In the genomic region with DNA sequence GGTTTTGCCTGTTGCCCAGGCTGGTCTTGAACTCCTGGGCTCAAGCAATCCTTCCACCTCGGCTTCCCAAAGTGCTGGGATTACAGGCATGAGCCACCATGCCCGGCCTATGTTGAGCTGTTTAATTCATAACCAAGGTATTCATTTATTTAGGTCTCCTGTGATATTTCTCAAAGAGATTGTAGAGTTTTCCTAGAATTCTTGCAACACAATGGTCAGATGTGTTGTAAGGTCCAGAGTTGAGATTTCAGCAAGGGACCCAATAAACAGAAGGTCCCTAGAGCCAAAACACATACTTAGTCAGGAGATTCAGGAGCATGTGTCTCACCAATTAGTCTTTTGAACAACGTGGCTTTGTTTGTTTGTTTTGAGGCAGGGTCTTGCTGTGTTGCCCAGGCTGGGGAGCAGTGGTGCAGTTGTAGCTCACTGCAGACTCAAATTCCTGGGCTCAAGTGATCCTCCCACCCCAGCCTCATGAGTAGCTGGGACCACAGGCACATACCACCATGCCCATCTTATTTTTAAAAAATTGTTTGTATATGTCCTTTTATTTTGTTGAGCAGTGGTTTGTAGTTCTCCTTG, we compare ENCODE assay signal across 2 cellular contexts.
TF ChIP-seq lines count a peak whose summit lies in the region.

No MANE protein-coding gene starts in this region.

TF ChIP-seq in WTC11, 78 proteins besides CTCF, POLR2A, EP300 and RAD21 (continued from another document):
- TF ChIP-seq, protein P1, sequence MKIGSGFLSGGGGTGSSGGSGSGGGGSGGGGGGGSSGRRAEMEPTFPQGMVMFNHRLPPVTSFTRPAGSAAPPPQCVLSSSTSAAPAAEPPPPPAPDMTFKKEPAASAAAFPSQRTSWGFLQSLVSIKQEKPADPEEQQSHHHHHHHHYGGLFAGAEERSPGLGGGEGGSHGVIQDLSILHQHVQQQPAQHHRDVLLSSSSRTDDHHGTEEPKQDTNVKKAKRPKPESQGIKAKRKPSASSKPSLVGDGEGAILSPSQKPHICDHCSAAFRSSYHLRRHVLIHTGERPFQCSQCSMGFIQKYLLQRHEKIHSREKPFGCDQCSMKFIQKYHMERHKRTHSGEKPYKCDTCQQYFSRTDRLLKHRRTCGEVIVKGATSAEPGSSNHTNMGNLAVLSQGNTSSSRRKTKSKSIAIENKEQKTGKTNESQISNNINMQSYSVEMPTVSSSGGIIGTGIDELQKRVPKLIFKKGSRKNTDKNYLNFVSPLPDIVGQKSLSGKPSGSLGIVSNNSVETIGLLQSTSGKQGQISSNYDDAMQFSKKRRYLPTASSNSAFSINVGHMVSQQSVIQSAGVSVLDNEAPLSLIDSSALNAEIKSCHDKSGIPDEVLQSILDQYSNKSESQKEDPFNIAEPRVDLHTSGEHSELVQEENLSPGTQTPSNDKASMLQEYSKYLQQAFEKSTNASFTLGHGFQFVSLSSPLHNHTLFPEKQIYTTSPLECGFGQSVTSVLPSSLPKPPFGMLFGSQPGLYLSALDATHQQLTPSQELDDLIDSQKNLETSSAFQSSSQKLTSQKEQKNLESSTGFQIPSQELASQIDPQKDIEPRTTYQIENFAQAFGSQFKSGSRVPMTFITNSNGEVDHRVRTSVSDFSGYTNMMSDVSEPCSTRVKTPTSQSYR (CRISPR knock-in tag; IDR thresholded peaks at IDR 0.05), result no peak

TF ChIP-seq in HepG2, 621 proteins besides CTCF, POLR2A, EP300 and RAD21 (continued from another document):
- TF ChIP-seq, protein P2, sequence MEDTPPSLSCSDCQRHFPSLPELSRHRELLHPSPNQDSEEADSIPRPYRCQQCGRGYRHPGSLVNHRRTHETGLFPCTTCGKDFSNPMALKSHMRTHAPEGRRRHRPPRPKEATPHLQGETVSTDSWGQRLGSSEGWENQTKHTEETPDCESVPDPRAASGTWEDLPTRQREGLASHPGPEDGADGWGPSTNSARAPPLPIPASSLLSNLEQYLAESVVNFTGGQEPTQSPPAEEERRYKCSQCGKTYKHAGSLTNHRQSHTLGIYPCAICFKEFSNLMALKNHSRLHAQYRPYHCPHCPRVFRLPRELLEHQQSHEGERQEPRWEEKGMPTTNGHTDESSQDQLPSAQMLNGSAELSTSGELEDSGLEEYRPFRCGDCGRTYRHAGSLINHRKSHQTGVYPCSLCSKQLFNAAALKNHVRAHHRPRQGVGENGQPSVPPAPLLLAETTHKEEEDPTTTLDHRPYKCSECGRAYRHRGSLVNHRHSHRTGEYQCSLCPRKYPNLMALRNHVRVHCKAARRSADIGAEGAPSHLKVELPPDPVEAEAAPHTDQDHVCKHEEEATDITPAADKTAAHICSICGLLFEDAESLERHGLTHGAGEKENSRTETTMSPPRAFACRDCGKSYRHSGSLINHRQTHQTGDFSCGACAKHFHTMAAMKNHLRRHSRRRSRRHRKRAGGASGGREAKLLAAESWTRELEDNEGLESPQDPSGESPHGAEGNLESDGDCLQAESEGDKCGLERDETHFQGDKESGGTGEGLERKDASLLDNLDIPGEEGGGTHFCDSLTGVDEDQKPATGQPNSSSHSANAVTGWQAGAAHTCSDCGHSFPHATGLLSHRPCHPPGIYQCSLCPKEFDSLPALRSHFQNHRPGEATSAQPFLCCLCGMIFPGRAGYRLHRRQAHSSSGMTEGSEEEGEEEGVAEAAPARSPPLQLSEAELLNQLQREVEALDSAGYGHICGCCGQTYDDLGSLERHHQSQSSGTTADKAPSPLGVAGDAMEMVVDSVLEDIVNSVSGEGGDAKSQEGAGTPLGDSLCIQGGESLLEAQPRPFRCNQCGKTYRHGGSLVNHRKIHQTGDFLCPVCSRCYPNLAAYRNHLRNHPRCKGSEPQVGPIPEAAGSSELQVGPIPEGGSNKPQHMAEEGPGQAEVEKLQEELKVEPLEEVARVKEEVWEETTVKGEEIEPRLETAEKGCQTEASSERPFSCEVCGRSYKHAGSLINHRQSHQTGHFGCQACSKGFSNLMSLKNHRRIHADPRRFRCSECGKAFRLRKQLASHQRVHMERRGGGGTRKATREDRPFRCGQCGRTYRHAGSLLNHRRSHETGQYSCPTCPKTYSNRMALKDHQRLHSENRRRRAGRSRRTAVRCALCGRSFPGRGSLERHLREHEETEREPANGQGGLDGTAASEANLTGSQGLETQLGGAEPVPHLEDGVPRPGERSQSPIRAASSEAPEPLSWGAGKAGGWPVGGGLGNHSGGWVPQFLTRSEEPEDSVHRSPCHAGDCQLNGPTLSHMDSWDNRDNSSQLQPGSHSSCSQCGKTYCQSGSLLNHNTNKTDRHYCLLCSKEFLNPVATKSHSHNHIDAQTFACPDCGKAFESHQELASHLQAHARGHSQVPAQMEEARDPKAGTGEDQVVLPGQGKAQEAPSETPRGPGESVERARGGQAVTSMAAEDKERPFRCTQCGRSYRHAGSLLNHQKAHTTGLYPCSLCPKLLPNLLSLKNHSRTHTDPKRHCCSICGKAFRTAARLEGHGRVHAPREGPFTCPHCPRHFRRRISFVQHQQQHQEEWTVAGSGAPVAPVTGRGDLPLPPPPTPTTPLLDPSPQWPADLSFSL (CRISPR knock-in tag; IDR thresholded peaks at IDR 0.05), result no peak
- TF ChIP-seq BCL6 (CRISPR knock-in tag; IDR thresholded peaks at IDR 0.05) (0 out of 2 replicates have a peak, but pooled peaks have one; percentile 20), GATAD2A (CRISPR knock-in tag; IDR thresholded peaks at IDR 0.05) (0 out of 2 replicates have a peak, but pooled peaks have one; percentile 19), ZMYM3 (CRISPR knock-in tag; IDR thresholded peaks at IDR 0.05) (0 out of 2 replicates have a peak, but pooled peaks have one; percentile 38), CEBPB (IDR thresholded peaks at IDR 0.05; ENCODE audit: borderline replicate concordance, low read depth, low read length) (peak; percentile 91), CEBPG (CRISPR knock-in tag; IDR thresholded peaks at IDR 0.05) (peak; percentile 74), SMC3 (IDR thresholded peaks at IDR 0.05; ENCODE audit: low read length) (no peak), ZNF775 (CRISPR knock-in tag; IDR thresholded peaks at IDR 0.05; ENCODE audit: borderline replicate concordance) (no peak), THAP11 (CRISPR knock-in tag; IDR thresholded peaks at IDR 0.05) (no peak), HNF4A (CRISPR knock-in tag; IDR thresholded peaks at IDR 0.05) (peak; percentile 71), ZNF20 (CRISPR knock-in tag; IDR thresholded peaks at IDR 0.05) (no peak), ZNF121 (CRISPR knock-in tag; IDR thresholded peaks at IDR 0.05) (peak; percentile 96), TOE1 (CRISPR knock-in tag; IDR thresholded peaks at IDR 0.05) (no peak)
- TF ChIP-seq, protein P3, sequence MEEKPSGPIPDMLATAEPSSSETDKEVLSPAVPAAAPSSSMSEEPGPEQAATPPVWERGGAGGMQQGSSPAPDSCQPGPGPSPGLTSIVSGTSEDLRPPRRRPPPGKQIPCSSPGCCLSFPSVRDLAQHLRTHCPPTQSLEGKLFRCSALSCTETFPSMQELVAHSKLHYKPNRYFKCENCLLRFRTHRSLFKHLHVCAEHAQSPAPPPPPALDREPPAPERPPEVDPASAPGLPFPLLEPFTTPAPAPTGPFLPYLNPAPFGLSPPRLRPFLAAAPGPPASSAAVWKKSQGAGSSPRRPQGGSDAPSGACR (CRISPR knock-in tag; IDR thresholded peaks at IDR 0.05), result no peak
- TF ChIP-seq, protein P4, sequence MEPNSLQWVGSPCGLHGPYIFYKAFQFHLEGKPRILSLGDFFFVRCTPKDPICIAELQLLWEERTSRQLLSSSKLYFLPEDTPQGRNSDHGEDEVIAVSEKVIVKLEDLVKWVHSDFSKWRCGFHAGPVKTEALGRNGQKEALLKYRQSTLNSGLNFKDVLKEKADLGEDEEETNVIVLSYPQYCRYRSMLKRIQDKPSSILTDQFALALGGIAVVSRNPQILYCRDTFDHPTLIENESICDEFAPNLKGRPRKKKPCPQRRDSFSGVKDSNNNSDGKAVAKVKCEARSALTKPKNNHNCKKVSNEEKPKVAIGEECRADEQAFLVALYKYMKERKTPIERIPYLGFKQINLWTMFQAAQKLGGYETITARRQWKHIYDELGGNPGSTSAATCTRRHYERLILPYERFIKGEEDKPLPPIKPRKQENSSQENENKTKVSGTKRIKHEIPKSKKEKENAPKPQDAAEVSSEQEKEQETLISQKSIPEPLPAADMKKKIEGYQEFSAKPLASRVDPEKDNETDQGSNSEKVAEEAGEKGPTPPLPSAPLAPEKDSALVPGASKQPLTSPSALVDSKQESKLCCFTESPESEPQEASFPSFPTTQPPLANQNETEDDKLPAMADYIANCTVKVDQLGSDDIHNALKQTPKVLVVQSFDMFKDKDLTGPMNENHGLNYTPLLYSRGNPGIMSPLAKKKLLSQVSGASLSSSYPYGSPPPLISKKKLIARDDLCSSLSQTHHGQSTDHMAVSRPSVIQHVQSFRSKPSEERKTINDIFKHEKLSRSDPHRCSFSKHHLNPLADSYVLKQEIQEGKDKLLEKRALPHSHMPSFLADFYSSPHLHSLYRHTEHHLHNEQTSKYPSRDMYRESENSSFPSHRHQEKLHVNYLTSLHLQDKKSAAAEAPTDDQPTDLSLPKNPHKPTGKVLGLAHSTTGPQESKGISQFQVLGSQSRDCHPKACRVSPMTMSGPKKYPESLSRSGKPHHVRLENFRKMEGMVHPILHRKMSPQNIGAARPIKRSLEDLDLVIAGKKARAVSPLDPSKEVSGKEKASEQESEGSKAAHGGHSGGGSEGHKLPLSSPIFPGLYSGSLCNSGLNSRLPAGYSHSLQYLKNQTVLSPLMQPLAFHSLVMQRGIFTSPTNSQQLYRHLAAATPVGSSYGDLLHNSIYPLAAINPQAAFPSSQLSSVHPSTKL (CRISPR knock-in tag; IDR thresholded peaks at IDR 0.05), result peak; percentile 27; the same call in 1 of the 2 replicates
- TF ChIP-seq, protein P5, sequence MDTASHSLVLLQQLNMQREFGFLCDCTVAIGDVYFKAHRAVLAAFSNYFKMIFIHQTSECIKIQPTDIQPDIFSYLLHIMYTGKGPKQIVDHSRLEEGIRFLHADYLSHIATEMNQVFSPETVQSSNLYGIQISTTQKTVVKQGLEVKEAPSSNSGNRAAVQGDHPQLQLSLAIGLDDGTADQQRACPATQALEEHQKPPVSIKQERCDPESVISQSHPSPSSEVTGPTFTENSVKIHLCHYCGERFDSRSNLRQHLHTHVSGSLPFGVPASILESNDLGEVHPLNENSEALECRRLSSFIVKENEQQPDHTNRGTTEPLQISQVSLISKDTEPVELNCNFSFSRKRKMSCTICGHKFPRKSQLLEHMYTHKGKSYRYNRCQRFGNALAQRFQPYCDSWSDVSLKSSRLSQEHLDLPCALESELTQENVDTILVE (CRISPR knock-in tag; IDR thresholded peaks at IDR 0.05), result no peak
- TF ChIP-seq, protein P6, sequence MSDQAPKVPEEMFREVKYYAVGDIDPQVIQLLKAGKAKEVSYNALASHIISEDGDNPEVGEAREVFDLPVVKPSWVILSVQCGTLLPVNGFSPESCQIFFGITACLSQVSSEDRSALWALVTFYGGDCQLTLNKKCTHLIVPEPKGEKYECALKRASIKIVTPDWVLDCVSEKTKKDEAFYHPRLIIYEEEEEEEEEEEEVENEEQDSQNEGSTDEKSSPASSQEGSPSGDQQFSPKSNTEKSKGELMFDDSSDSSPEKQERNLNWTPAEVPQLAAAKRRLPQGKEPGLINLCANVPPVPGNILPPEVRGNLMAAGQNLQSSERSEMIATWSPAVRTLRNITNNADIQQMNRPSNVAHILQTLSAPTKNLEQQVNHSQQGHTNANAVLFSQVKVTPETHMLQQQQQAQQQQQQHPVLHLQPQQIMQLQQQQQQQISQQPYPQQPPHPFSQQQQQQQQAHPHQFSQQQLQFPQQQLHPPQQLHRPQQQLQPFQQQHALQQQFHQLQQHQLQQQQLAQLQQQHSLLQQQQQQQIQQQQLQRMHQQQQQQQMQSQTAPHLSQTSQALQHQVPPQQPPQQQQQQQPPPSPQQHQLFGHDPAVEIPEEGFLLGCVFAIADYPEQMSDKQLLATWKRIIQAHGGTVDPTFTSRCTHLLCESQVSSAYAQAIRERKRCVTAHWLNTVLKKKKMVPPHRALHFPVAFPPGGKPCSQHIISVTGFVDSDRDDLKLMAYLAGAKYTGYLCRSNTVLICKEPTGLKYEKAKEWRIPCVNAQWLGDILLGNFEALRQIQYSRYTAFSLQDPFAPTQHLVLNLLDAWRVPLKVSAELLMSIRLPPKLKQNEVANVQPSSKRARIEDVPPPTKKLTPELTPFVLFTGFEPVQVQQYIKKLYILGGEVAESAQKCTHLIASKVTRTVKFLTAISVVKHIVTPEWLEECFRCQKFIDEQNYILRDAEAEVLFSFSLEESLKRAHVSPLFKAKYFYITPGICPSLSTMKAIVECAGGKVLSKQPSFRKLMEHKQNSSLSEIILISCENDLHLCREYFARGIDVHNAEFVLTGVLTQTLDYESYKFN (CRISPR knock-in tag; conservative IDR thresholded peaks at IDR 0.05), result 0 out of 2 replicates have a peak, but pooled peaks have one; percentile 12
- TF ChIP-seq, protein P7, sequence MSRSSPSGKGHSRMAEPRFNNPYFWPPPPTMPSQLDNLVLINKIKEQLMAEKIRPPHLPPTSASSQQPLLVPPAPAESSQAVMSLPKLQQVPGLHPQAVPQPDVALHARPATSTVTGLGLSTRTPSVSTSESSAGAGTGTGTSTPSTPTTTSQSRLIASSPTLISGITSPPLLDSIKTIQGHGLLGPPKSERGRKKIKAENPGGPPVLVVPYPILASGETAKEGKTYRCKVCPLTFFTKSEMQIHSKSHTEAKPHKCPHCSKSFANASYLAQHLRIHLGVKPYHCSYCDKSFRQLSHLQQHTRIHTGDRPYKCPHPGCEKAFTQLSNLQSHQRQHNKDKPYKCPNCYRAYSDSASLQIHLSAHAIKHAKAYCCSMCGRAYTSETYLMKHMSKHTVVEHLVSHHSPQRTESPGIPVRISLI (CRISPR knock-in tag; IDR thresholded peaks at IDR 0.05; ENCODE audit: borderline replicate concordance), result peak; percentile 33; the same call in 1 of the 2 replicates
- TF ChIP-seq, protein P8, sequence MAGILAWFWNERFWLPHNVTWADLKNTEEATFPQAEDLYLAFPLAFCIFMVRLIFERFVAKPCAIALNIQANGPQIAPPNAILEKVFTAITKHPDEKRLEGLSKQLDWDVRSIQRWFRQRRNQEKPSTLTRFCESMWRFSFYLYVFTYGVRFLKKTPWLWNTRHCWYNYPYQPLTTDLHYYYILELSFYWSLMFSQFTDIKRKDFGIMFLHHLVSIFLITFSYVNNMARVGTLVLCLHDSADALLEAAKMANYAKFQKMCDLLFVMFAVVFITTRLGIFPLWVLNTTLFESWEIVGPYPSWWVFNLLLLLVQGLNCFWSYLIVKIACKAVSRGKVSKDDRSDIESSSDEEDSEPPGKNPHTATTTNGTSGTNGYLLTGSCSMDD (CRISPR knock-in tag; IDR thresholded peaks at IDR 0.05), result no peak
